13 cellular contexts compared by ENCODE assay signal in genomic region chr5:62640437-62640836, GRCh38.
"Had no signal": no experiment of that assay in that cellular context is flagged by ENCODE, and none has a peak within 500 bp of the region (broad histone marks: within the 10 kb centered on the region; RNA-seq: fewer than 3 reads in every experiment).

No MANE protein-coding gene starts in this region.

- DNase-seq: activated CD4-positive, alpha-beta memory T cell treated with anti-CD3 and anti-CD28 coated beads, Interleukin-2, amount 10 ng/mL, durations not matched to agents 7 days and 5 days; activated CD4-positive, alpha-beta T cell treated with anti-CD3 and anti-CD28 coated beads for 36 hours; activated T-cell treated with anti-CD3 and anti-CD28 coated beads, Interleukin-2, amount 50 U/mL, for 48 hours; foreskin melanocyte; heart left ventricle; left colon; natural killer cell; right lobe of liver; stimulated activated naive CD4-positive, alpha-beta T cell had no signal

- H3K4me1 ChIP-seq: ascending aorta, heart left ventricle, prostate gland, right lobe of liver had no signal

- H3K27ac ChIP-seq: ascending aorta, heart left ventricle, prostate gland, right lobe of liver had no signal

- H3K36me3 ChIP-seq: ascending aorta, heart left ventricle, prostate gland, right lobe of liver had no signal

- H3K4me3 ChIP-seq: ascending aorta, heart left ventricle, lung, prostate gland, right lobe of liver had no signal

- H3K27ac Mint-ChIP-seq: activated CD4-positive, alpha-beta memory T cell treated with anti-CD3 and anti-CD28 coated beads, Interleukin-2, amount 10 ng/mL, durations not matched to agents 7 days and 5 days; activated CD4-positive, alpha-beta T cell treated with anti-CD3 and anti-CD28 coated beads for 36 hours; natural killer cell; T-helper 2 cell treated with Interferon-gamma antibody and Interleukin-4, amounts not matched to agents 5 μg/mL and 100 μg/mL, for 36 hours had no signal

- H3K27me3 Mint-ChIP-seq: activated CD4-positive, alpha-beta memory T cell treated with anti-CD3 and anti-CD28 coated beads, Interleukin-2, amount 10 ng/mL, durations not matched to agents 7 days and 5 days; activated CD4-positive, alpha-beta T cell treated with anti-CD3 and anti-CD28 coated beads for 36 hours had no signal

- ATAC-seq: activated CD4-positive, alpha-beta T cell treated with anti-CD3 and anti-CD28 coated beads for 36 hours; left colon; natural killer cell had no signal

- H3K4me3 Mint-ChIP-seq: activated CD4-positive, alpha-beta memory T cell treated with anti-CD3 and anti-CD28 coated beads, Interleukin-2, amount 10 ng/mL, durations not matched to agents 7 days and 5 days; activated CD4-positive, alpha-beta T cell treated with anti-CD3 and anti-CD28 coated beads for 36 hours; natural killer cell; T-helper 2 cell treated with Interferon-gamma antibody and Interleukin-4, amounts not matched to agents 5 μg/mL and 100 μg/mL, for 36 hours had no signal

- H3K27me3 ChIP-seq: ascending aorta, heart left ventricle, right lobe of liver had no signal

- H3K4me1 Mint-ChIP-seq: activated CD4-positive, alpha-beta T cell treated with anti-CD3 and anti-CD28 coated beads for 36 hours had no signal

- H3K9me3 ChIP-seq: ascending aorta, heart left ventricle, prostate gland, right lobe of liver had no signal

- H3K36me3 Mint-ChIP-seq: natural killer cell had no signal

- H3K9me3 Mint-ChIP-seq: activated CD4-positive, alpha-beta memory T cell treated with anti-CD3 and anti-CD28 coated beads, Interleukin-2, amount 10 ng/mL, durations not matched to agents 7 days and 5 days; natural killer cell; T-helper 2 cell treated with Interferon-gamma antibody and Interleukin-4, amounts not matched to agents 5 μg/mL and 100 μg/mL, for 36 hours had no signal
